In genomic region chr11:118438314-118438931, GRCh38 we compare ENCODE assay signal across 8 cellular contexts.
DNase-seq lines count a peak whose midpoint lies in the region; ATAC-seq and TF ChIP-seq lines count a peak whose summit lies in the region.

No MANE protein-coding gene starts in this region.

- no peak overlapping the region for H2AFZ ChIP-seq in Loucy (ENCODE audit: low read length)

- H3K4me2 ChIP-seq in Loucy (ENCODE audit: low read depth, low read length, poor library complexity, severe bottlenecking) = peak overlapping the region; percentile 99

- peaks cover 69% of the 10 kb centered on the region for H3K79me2 ChIP-seq in Loucy (ENCODE audit: insufficient read depth, low read length)

- no peak for TF ChIP-seq CTCF in Loucy (conservative IDR thresholded peaks at IDR 0.05; ENCODE audit: low read length)
- no peak for TF ChIP-seq CTCF in WI38 (IDR thresholded peaks at IDR 0.05; ENCODE audit: low read depth, low read length)

- no peaks in the 10 kb centered on the region for H3K27me3 ChIP-seq in Loucy (ENCODE audit: insufficient read depth, low read length, poor library complexity, severe bottlenecking)

- peaks cover 57% of the 10 kb centered on the region for H3K4me1 ChIP-seq in Loucy (ENCODE audit: insufficient read depth, low read length, poor library complexity, severe bottlenecking)

- H3K9ac ChIP-seq in Loucy (ENCODE audit: low read depth, low read length, poor library complexity, severe bottlenecking) = peak overlapping the region; percentile 95

- H3F3A ChIP-seq in Loucy (ENCODE audit: low read depth) = peaks cover 10% of the 10 kb centered on the region; the same call in 1 of the 2 replicates

- no peak for ATAC-seq in HG02852 (IDR thresholded peaks at IDR 0.05; ENCODE audit: unreplicated experiment)

- no peaks in the 10 kb centered on the region for H3K9me3 ChIP-seq in Loucy (ENCODE audit: insufficient read depth, low read depth, low read length)

- no peaks in the 10 kb centered on the region for H3K9me2 ChIP-seq in Loucy (replicated peaks; ENCODE audit: low read depth, low read length)

- H3K4me3 ChIP-seq in Loucy (ENCODE audit: low read length, poor library complexity, severe bottlenecking) (peak overlapping the region; percentile 92), WI38 (ENCODE audit: low read depth, low read length) (peak overlapping the region; percentile 89)

- DNase-seq in NCI-H1417 (lab: John Stamatoyannopoulos, UW) = peak; percentile 15 to 69 (median 28)
- no peak for DNase-seq in NCI-H1417 treated with DMSO at 0.1 percent for 48 hours (lab: John Stamatoyannopoulos, UW)
- DNase-seq in cerebellar cortex (ENCODE audit: low spot score) = peak; percentile 68
- DNase-seq in left kidney (ENCODE audit: low read depth, low spot score) = peak; percentile 90
- DNase-seq in stimulated activated CD4-positive, alpha-beta T cell treated with anti-CD3 and anti-CD28 coated beads, Interleukin-15, amount 100 ng/mL, for 48 hours (ENCODE audit: low read depth in 2 of 2) = peak; percentile 16 to 20

- peaks cover 64% of the 10 kb centered on the region for H4K20me1 ChIP-seq in Loucy (ENCODE audit: insufficient read depth, low read length, poor library complexity, severe bottlenecking)

- H3K36me3 ChIP-seq in Loucy (ENCODE audit: insufficient read depth, low read length) = no peaks in the 10 kb centered on the region; the same call in 1 of the 2 replicates
